ENCODE assay signal across 7 cellular contexts in the genomic region with DNA sequence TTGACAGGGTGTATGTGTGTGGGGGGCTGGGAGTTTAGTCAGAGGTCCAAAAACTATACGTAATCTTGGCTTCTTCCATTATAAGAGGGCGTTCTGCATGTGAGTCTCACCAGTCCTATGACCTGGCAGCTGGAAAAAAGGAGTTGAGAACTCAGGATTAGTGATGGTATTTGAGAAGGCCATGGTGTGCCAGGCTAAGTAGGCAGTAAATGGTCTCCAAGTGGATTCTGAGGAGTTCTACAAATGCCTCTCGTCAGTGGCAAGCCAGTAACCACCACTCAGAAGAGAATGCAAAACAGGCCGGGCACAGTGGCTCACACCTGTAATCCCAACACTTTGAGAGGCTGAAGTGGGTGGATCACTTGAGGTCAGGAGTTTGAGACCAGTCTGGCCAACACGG. TPM values are rescaled to one million over a fixed set of nuclear protein-coding genes. Genes with fewer than 3 reads are reported as not detected.
"Had no signal": no experiment of that assay in that cellular context is flagged by ENCODE, and none has a peak within 500 bp of the region (broad histone marks: within the 10 kb centered on the region; RNA-seq: fewer than 3 reads in every experiment).

No MANE protein-coding gene starts in this region.

RNA-seq across cellular contexts. Expression of a gene that starts 21.2 kb away (rescaled TPM):
- total RNA-seq: activated CD8-positive, alpha-beta memory T cell treated with anti-CD3 and anti-CD28 coated beads, Interleukin-2, amount 10 ng/mL, durations not matched to agents 7 days and 5 days; activated T-helper 1 cell treated with anti-CD3 and anti-CD28 coated beads, Interleukin-12 subunit alpha, Interleukin-12 subunit beta, Interleukin-2, Interleukin-4 antibody, amounts not matched to agents 30 ng/mL and 10 ng/mL and 1 ng/mL, durations not matched to agents 14 hours and 24 hours and 36 hours; ascending aorta; body of pancreas; bronchial epithelial cell; LHCN-M2; T-helper 17 cell had no signal
